In the genomic region with DNA sequence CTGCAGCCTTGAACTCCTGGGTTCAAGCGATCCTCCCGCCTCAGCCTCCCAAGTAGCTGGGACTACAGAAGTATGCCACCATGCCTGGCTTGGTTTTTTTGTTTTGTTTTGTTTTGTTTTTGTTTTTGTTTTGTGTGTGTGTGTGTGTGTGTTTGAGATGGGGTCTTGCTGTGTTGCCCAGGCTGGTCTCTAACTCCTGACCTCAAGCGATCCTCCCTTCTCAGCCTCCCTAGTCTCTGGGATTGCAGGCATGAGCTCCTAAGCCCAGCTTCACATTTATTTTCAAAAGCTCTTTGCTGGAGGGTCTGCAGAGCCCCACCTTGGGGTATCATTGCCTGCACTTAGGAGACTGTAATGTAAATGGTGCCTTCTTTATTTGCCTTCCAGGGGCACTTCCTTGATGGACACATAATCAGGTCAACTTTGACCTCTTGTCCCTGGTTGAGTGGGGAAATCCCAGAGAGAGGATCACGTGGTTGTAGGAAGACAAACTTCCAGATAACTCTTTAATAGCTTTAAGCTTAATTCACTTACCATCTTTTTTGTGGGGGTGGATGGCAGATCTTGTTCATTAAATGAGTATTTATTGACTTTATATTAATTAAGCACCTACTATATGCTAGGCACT, we compare ENCODE assay signal across 14 cellular contexts.
DNase-seq lines count a peak whose midpoint lies in the region; ATAC-seq and TF ChIP-seq lines count a peak whose summit lies in the region.
"Had no signal": no experiment of that assay in that cellular context is flagged by ENCODE, and none has a peak within 500 bp of the region (broad histone marks: within the 10 kb centered on the region; RNA-seq: fewer than 3 reads in every experiment).

No MANE protein-coding gene starts in this region.

- peaks cover 39% of the 10 kb centered on the region for H3F3A ChIP-seq in GM23248 (ENCODE audit: insufficient read depth)

- H3K4me2 ChIP-seq in GM23248 (ENCODE audit: unreplicated experiment): no peak overlapping the region

- no peaks in the 10 kb centered on the region for H3K9me3 ChIP-seq in GM23248 (ENCODE audit: low read depth)
- no peaks in the 10 kb centered on the region for H3K9me3 ChIP-seq in ascending aorta
- H3K9me3 ChIP-seq in right lobe of liver: no peaks in the 10 kb centered on the region

- H3K79me2 ChIP-seq in GM23248 (ENCODE audit: insufficient read depth): peaks cover 94% of the 10 kb centered on the region

- no peak overlapping the region for H3K4me3 Mint-ChIP-seq in activated CD4-positive, alpha-beta memory T cell treated with anti-CD3 and anti-CD28 coated beads, Interleukin-2, amount 10 ng/mL, durations not matched to agents 7 days and 5 days
- H3K4me3 Mint-ChIP-seq: natural killer cell treated with Interleukin-12 subunit alpha and Interleukin-12 subunit beta and Interleukin-15 and Interleukin-18, amount 100 ng/mL, for 72 hours; T-helper 1 cell treated with Interleukin-12 subunit alpha and Interleukin-12 subunit beta and Interleukin-4 antibody, amounts not matched to agents 30 μg/mL and 1 μg/mL, for 36 hours had no signal

- DNase-seq in GM23248 (no peak), ascending aorta (ENCODE audit: low spot score in 2 of 2) (no peak), right lobe of liver (peak in 1 of 3 donors; percentile 59), substantia nigra (lab: John Stamatoyannopoulos, UW) (no peak)
- DNase-seq in activated CD4-positive, alpha-beta memory T cell treated with anti-CD3 and anti-CD28 coated beads, Interleukin-2, amount 10 ng/mL, durations not matched to agents 7 days and 5 days: no peak
- DNase-seq: amygdala, NCI-H2081 treated with DMSO at 0.1 percent for 48 hours, NCI-H510A, SHP77 treated with DMSO at 0.1 percent for 48 hours had no signal

- no peak overlapping the region for H3K27ac Mint-ChIP-seq in activated CD4-positive, alpha-beta memory T cell treated with anti-CD3 and anti-CD28 coated beads, Interleukin-2, amount 10 ng/mL, durations not matched to agents 7 days and 5 days
- H3K27ac Mint-ChIP-seq: T-helper 1 cell treated with Interleukin-12 subunit alpha and Interleukin-12 subunit beta and Interleukin-4 antibody, amounts not matched to agents 30 μg/mL and 1 μg/mL, for 36 hours had no signal

- CTCF ChIA-PET in activated CD4-positive, alpha-beta memory T cell treated with anti-CD3 and anti-CD28 coated beads, Interleukin-2, amount 10 ng/mL, durations not matched to agents 7 days and 5 days (lab: Charles Lee): no interaction called here

- H3K9ac ChIP-seq in GM23248: no peak overlapping the region

- TF ChIP-seq CTCF in ascending aorta (IDR thresholded peaks at IDR 0.05): no peak
- TF ChIP-seq CTCF in right lobe of liver (IDR thresholded peaks at IDR 0.05): no peak

- peaks cover 47% of the 10 kb centered on the region for H3K4me1 ChIP-seq in GM23248 (ENCODE audit: insufficient read depth)
- peaks cover 3 to 54% of the 10 kb centered on the region in 2 donors for H3K4me1 ChIP-seq in ascending aorta
- H3K4me1 ChIP-seq in right lobe of liver: peaks cover 0 to 88% (median 52%) of the 10 kb centered on the region in 4 donors

- no peaks in the 10 kb centered on the region for H3K36me3 ChIP-seq in GM23248 (ENCODE audit: low read depth)
- no peaks in the 10 kb centered on the region for H3K36me3 ChIP-seq in ascending aorta
- H3K36me3 ChIP-seq in right lobe of liver: no peaks in the 10 kb centered on the region

- H2AFZ ChIP-seq in GM23248: no peak overlapping the region

- TF ChIP-seq POLR2A in right lobe of liver (IDR thresholded peaks at IDR 0.05): no peak

- peaks cover 45% of the 10 kb centered on the region for H3K4me1 Mint-ChIP-seq in activated CD4-positive, alpha-beta memory T cell treated with anti-CD3 and anti-CD28 coated beads, Interleukin-2, amount 10 ng/mL, durations not matched to agents 7 days and 5 days

- no peaks in the 10 kb centered on the region for H3K27me3 ChIP-seq in GM23248 (replicated peaks; ENCODE audit: insufficient read depth)
- H3K27me3 ChIP-seq in ascending aorta: no peaks in the 10 kb centered on the region
- no peaks in the 10 kb centered on the region for H3K27me3 ChIP-seq in right lobe of liver

- H3K4me3 ChIP-seq in GM23248 (no peak overlapping the region), ascending aorta (no peak overlapping the region), right lobe of liver (no peak overlapping the region)

- no peaks in the 10 kb centered on the region for H3K27me3 Mint-ChIP-seq in activated CD4-positive, alpha-beta memory T cell treated with anti-CD3 and anti-CD28 coated beads, Interleukin-2, amount 10 ng/mL, durations not matched to agents 7 days and 5 days
- H3K27me3 Mint-ChIP-seq: natural killer cell treated with Interleukin-12 subunit alpha and Interleukin-12 subunit beta and Interleukin-15 and Interleukin-18, amount 100 ng/mL, for 72 hours had no signal

- peaks cover 46% of the 10 kb centered on the region for H3K36me3 Mint-ChIP-seq in activated CD4-positive, alpha-beta memory T cell treated with anti-CD3 and anti-CD28 coated beads, Interleukin-2, amount 10 ng/mL, durations not matched to agents 7 days and 5 days (ENCODE audit: low read depth)

- no peaks in the 10 kb centered on the region for H3K9me2 ChIP-seq in GM23248 (ENCODE audit: insufficient read depth)

- peak; percentile 29 to 62 (median 49) for ATAC-seq in right lobe of liver
- ATAC-seq in GM19397 (IDR thresholded peaks at IDR 0.05; ENCODE audit: unreplicated experiment): no peak
- ATAC-seq in HG02970 (IDR thresholded peaks at IDR 0.05; ENCODE audit: low FRiP score, unreplicated experiment): no peak
- ATAC-seq in GM21515 (IDR thresholded peaks at IDR 0.05; ENCODE audit: unreplicated experiment): no peak
- ATAC-seq: natural killer cell treated with Interleukin-12 subunit alpha and Interleukin-12 subunit beta and Interleukin-15 and Interleukin-18, amount 100 ng/mL, for 72 hours had no signal

- no peaks in the 10 kb centered on the region for H4K20me1 ChIP-seq in GM23248 (ENCODE audit: insufficient read depth)

- POLR2A ChIA-PET in activated CD4-positive, alpha-beta memory T cell treated with anti-CD3 and anti-CD28 coated beads, Interleukin-2, amount 10 ng/mL, durations not matched to agents 7 days and 5 days (lab: Charles Lee): interaction anchor here (0.7 to 2.9 kb wide), 2 partner anchors 8 to 67 kb away, joined by 4 to 23 read pairs; no protein-coding TSS in a partner anchor

- H3K9me3 Mint-ChIP-seq in activated CD4-positive, alpha-beta memory T cell treated with anti-CD3 and anti-CD28 coated beads, Interleukin-2, amount 10 ng/mL, durations not matched to agents 7 days and 5 days: no peaks in the 10 kb centered on the region
- H3K9me3 Mint-ChIP-seq: natural killer cell treated with Interleukin-12 subunit alpha and Interleukin-12 subunit beta and Interleukin-15 and Interleukin-18, amount 100 ng/mL, for 72 hours; T-helper 1 cell treated with Interleukin-12 subunit alpha and Interleukin-12 subunit beta and Interleukin-4 antibody, amounts not matched to agents 30 μg/mL and 1 μg/mL, for 36 hours had no signal

- intact Hi-C loops in ascending aorta (cut with DNase I): loop anchor here (5.0 kb wide), 1 partner anchor 49 kb away; no protein-coding TSS in a partner anchor
- intact Hi-C loops in right lobe of liver (cut with DNase I): no loop called here

- in situ Hi-C loops in GM23248 (cut with MboI): no loop called here

- H3K27ac ChIP-seq in GM23248 (peak overlapping the region; percentile 78; the same call in 1 of the 2 replicates), ascending aorta (peak overlapping the region; percentile 86 to 87), right lobe of liver (peak overlapping the region; percentile 62 to 88 (median 74)), substantia nigra (ENCODE audit: low read depth, low read length, poor library complexity, severe bottlenecking) (peak overlapping the region; percentile 18)

- 85% methylated on average over 4 of the region's 4 CpGs for WGBS in GM23248 (ENCODE audit: low coverage in 1 of 2, low lambda C conversion rate in 2 of 2, missing lambda C conversion rate in 2 of 2), 2 experiments
- WGBS in right lobe of liver (ENCODE audit: insufficient coverage, low coverage, low lambda C conversion rate, missing lambda C conversion rate): 80% methylated on average over 4 of the region's 4 CpGs

Comparison
In these comparisons a context has a peak if more than half of its experiments do, and no peak if none do; other contexts are left out.
1. H3K27ac ChIP-seq: peak in every context shown above with its lines; median percentile 86 in ascending aorta; 78 in GM23248; 74 in right lobe of liver; 18 in substantia nigra.
2. ATAC-seq: peak in right lobe of liver (4 of 4); none in GM19397 (single experiment), HG02970 (single experiment) and GM21515 (single experiment).